20 cellular contexts compared by ENCODE assay signal in the genomic region with DNA sequence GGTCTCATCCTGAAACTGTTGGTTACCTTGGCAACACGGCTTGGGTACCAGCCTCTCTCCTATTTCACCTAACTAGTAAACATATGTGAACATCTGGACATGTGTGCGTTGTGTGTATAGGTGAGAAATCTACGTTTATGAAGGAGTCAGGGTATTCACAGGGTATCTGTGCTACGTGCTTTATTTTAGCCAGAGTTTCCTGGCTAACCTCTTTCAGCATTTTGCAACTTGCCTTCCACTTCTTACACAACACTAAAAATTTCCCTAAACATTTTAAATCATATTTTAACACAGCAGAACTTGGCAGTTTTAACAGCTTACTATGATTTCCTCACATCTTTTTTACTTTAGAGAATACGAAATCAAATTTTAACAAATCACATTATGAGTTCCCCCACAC.
DNase-seq lines count a peak whose midpoint lies in the region; ATAC-seq and TF ChIP-seq lines count a peak whose summit lies in the region.
"Had no signal": no experiment of that assay in that cellular context is flagged by ENCODE, and none has a peak within 500 bp of the region (broad histone marks: within the 10 kb centered on the region; RNA-seq: fewer than 3 reads in every experiment).

No MANE protein-coding gene starts in this region.

- TF ChIP-seq CTCF in AG10803 (conservative IDR thresholded peaks at IDR 0.05; ENCODE audit: low read length) (no peak), omental fat pad (IDR thresholded peaks at IDR 0.05) (no peak)

- intact Hi-C loops in aorta (cut with DNase I): no loop called here
- intact Hi-C loops in left colon (cut with DNase I, micrococcal nuclease): no loop called here

- ATAC-seq in omental fat pad (ENCODE audit: low FRiP score) (peak; percentile 59), aorta (ENCODE audit: low FRiP score) (peak; percentile 63), HG02870 (IDR thresholded peaks at IDR 0.05; ENCODE audit: unreplicated experiment) (no peak), GM21619 (IDR thresholded peaks at IDR 0.05; ENCODE audit: unreplicated experiment) (no peak), left colon (no peak)
- ATAC-seq: CD8-positive, alpha-beta T cell; GM12878 had no signal

- no peaks in the 10 kb centered on the region for H3K27me3 ChIP-seq in aorta (ENCODE audit: control insufficient read depth in 1 of 2, insufficient read depth in 2 of 2, low read length in 1 of 2)
- H3K27me3 ChIP-seq: BLaER1 treated with 17β-estradiol and CSF1 and Interleukin-3, amounts not matched to agents 10 nM and 100 nM had no signal

- DNase-seq in AG10803 (ENCODE audit: low read depth) (peak; percentile 6), amniotic epithelial cell (ENCODE audit: low read depth) (peak; percentile 9), omental fat pad (ENCODE audit: low spot score) (no peak), aorta (no peak), left colon (no peak)
- DNase-seq: 8988T; ACHN; AML-193; Caco-2; Calu3; CD4-positive, alpha-beta T cell; CD8-positive, alpha-beta T cell; DND-41; EL; GDM1 had no signal

- WGBS in aorta, 2 donors: 72 to 74% methylated on average over 5 of the region's 5 CpGs

- H3K4me3 ChIP-seq in AG10803 (ENCODE audit: low read length) (no peak overlapping the region), aorta (ENCODE audit: low read length in 2 of 2) (no peak overlapping the region)
- H3K4me3 ChIP-seq: BLaER1 treated with 17β-estradiol and CSF1 and Interleukin-3, amounts not matched to agents 10 nM and 100 nM; GM12878 had no signal

- no peak overlapping the region for H3K27ac ChIP-seq in aorta (ENCODE audit: low read depth in 1 of 2, low read length in 2 of 2)
- H3K27ac ChIP-seq: BLaER1 treated with 17β-estradiol and CSF1 and Interleukin-3, amounts not matched to agents 10 nM and 100 nM; C4-2B had no signal

- no peaks in the 10 kb centered on the region for H3K9me3 ChIP-seq in aorta (ENCODE audit: control insufficient read depth, low read length)
- H3K9me3 ChIP-seq: Caco-2 had no signal

- H3K4me1 ChIP-seq in aorta (ENCODE audit: control insufficient read depth in 1 of 2, insufficient read depth in 2 of 2, low read length in 2 of 2): no peaks in the 10 kb centered on the region

- no peaks in the 10 kb centered on the region for H3K36me3 ChIP-seq in aorta (ENCODE audit: control insufficient read depth in 1 of 2, insufficient read depth in 2 of 2, low read length in 1 of 2)
- H3K36me3 ChIP-seq: BLaER1 treated with 17β-estradiol and CSF1 and Interleukin-3, amounts not matched to agents 10 nM and 100 nM had no signal

Comparison
In these comparisons a context has a peak if more than half of its experiments do, and no peak if none do; other contexts are left out.
1. DNase-seq: peak in AG10803 (single experiment) and amniotic epithelial cell (single experiment); none in omental fat pad (single experiment), aorta (0 of 2) and left colon (0 of 2).
2. ATAC-seq: peak in omental fat pad (single experiment) and aorta (single experiment); none in HG02870 (single experiment), GM21619 (single experiment) and left colon (single experiment).